Comparison of ENCODE assay signal across 13 cellular contexts in the genomic region with DNA sequence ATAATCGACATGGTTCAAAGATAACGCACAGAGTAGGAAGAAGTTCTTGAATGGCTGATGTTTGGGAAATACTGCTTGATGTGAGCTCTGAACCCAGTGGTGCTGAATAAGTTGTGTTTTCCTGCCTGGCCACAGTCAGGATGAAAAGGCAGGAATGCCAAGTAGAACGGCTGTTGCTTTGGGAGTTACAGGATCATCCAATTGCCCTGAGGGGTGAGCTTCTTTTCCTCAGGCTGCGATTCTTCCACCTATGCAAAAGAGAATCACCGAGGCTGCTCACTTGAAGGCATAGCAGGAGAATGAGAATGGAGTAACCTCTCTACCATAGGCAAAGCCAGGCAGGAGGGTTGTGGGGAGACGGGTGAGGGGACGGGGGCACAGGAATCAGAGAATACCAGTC. TPM values are rescaled to one million over a fixed set of nuclear protein-coding genes. Genes with fewer than 3 reads are reported as not detected.
A peak's percentile ranks its signal among the peaks of the same experiment; 100 is the strongest.
DNase-seq lines count a peak whose midpoint lies in the region; ATAC-seq and TF ChIP-seq lines count a peak whose summit lies in the region.
"Had no signal": no experiment of that assay in that cellular context is flagged by ENCODE, and none has a peak within 500 bp of the region (broad histone marks: within the 10 kb centered on the region; RNA-seq: fewer than 3 reads in every experiment).

No MANE protein-coding gene starts in this region.

- peak overlapping the region; percentile 84 for H3K27ac Mint-ChIP-seq in activated naive CD4-positive, alpha-beta T cell treated with anti-CD3 and anti-CD28 coated beads, Interleukin-2, amount 10 ng/mL, durations not matched to agents 7 days and 5 days
- H3K27ac Mint-ChIP-seq in activated naive CD4-positive, alpha-beta T cell treated with anti-CD3 and anti-CD28 coated beads, Interleukin-2, amount 50 U/mL, for 72 hours: peak overlapping the region in 1 of 2 donors; percentile 52
- H3K27ac Mint-ChIP-seq in glutamatergic neuron (ENCODE audit: unreplicated experiment) (peak overlapping the region; percentile 85), type B pancreatic cell (peak overlapping the region; percentile 63)
- H3K27ac Mint-ChIP-seq in stimulated activated naive CD8-positive, alpha-beta T cell treated with anti-CD3 and anti-CD28 coated beads, Interleukin-15, amount 100 ng/mL, for 72 hours: peak overlapping the region in 1 of 2 donors; percentile 37
- H3K27ac Mint-ChIP-seq in effector memory CD8-positive, alpha-beta T cell: no peak overlapping the region

- CTCF ChIA-PET in activated naive CD4-positive, alpha-beta T cell treated with anti-CD3 and anti-CD28 coated beads, Interleukin-2, amount 10 ng/mL, durations not matched to agents 7 days and 5 days (lab: Charles Lee): interaction anchor here (0.7 to 2.1 kb wide), 3 partner anchors 10 to 99 kb away, joined by 3 to 5 read pairs (median 3); no protein-coding TSS in a partner anchor

- TF ChIP-seq CTCF in glutamatergic neuron (IDR thresholded peaks at IDR 0.05; ENCODE audit: partially characterized antibody, unreplicated experiment) (no peak), type B pancreatic cell (conservative IDR thresholded peaks at IDR 0.05) (no peak)

- DNase-seq in activated naive CD4-positive, alpha-beta T cell treated with anti-CD3 and anti-CD28 coated beads, Interleukin-2, amount 10 ng/mL, durations not matched to agents 7 days and 5 days: no peak
- no peak for DNase-seq in activated naive CD4-positive, alpha-beta T cell treated with anti-CD3 and anti-CD28 coated beads, Interleukin-2, amount 50 U/mL, for 72 hours (ENCODE audit: low spot score in 2 of 2)
- DNase-seq in NCI-H82 (lab: John Stamatoyannopoulos, UW) (peak; percentile 84), glutamatergic neuron (no peak), type B pancreatic cell (ENCODE audit: extremely low spot score, unreplicated experiment) (no peak), C1 segment of cervical spinal cord (lab: John Stamatoyannopoulos, UW) (no peak)
- DNase-seq in stimulated activated naive CD8-positive, alpha-beta T cell treated with anti-CD3 and anti-CD28 coated beads, Interleukin-15, amount 100 ng/mL, for 72 hours: no peak
- DNase-seq in effector memory CD8-positive, alpha-beta T cell: no peak
- DNase-seq: activated CD8-positive, alpha-beta memory T cell treated with anti-CD3 and anti-CD28 coated beads, Interleukin-2, amount 50 U/mL, for 4 hours; activated naive CD4-positive, alpha-beta T cell treated with Interleukin-2 at 50 U/mL for 16 hours; effector CD4-positive, alpha-beta T cell; stimulated activated CD4-positive, alpha-beta T cell treated with anti-CD3 and anti-CD28 coated beads, Interleukin-4, amount 100 ng/mL, for 1 hour; thyroid gland had no signal

- ATAC-seq in activated naive CD4-positive, alpha-beta T cell treated with anti-CD3 and anti-CD28 coated beads, Interleukin-2, amount 50 U/mL, for 72 hours: no peak
- ATAC-seq in stimulated activated naive CD8-positive, alpha-beta T cell treated with anti-CD3 and anti-CD28 coated beads, Interleukin-15, amount 100 ng/mL, for 72 hours: no peak
- ATAC-seq in effector memory CD8-positive, alpha-beta T cell (replicated peaks): no peak

- no peaks in the 10 kb centered on the region for H3K9me3 Mint-ChIP-seq in activated naive CD4-positive, alpha-beta T cell treated with anti-CD3 and anti-CD28 coated beads, Interleukin-2, amount 10 ng/mL, durations not matched to agents 7 days and 5 days
- H3K9me3 Mint-ChIP-seq in activated naive CD4-positive, alpha-beta T cell treated with anti-CD3 and anti-CD28 coated beads, Interleukin-2, amount 50 U/mL, for 72 hours: no peaks in the 10 kb centered on the region
- peaks cover 16% of the 10 kb centered on the region for H3K9me3 Mint-ChIP-seq in glutamatergic neuron (ENCODE audit: unreplicated experiment)
- H3K9me3 Mint-ChIP-seq in type B pancreatic cell: no peaks in the 10 kb centered on the region
- H3K9me3 Mint-ChIP-seq in stimulated activated naive CD8-positive, alpha-beta T cell treated with anti-CD3 and anti-CD28 coated beads, Interleukin-15, amount 100 ng/mL, for 72 hours: no peaks in the 10 kb centered on the region
- H3K9me3 Mint-ChIP-seq in effector memory CD8-positive, alpha-beta T cell: no peaks in the 10 kb centered on the region

- H3K4me3 Mint-ChIP-seq in activated naive CD4-positive, alpha-beta T cell treated with anti-CD3 and anti-CD28 coated beads, Interleukin-2, amount 10 ng/mL, durations not matched to agents 7 days and 5 days: no peak overlapping the region
- H3K4me3 Mint-ChIP-seq in glutamatergic neuron (ENCODE audit: unreplicated experiment) (peak overlapping the region; percentile 30), type B pancreatic cell (no peak overlapping the region)
- H3K4me3 Mint-ChIP-seq in stimulated activated naive CD8-positive, alpha-beta T cell treated with anti-CD3 and anti-CD28 coated beads, Interleukin-15, amount 100 ng/mL, for 72 hours: no peak overlapping the region
- no peak overlapping the region for H3K4me3 Mint-ChIP-seq in effector memory CD8-positive, alpha-beta T cell

- H3K36me3 Mint-ChIP-seq in activated naive CD4-positive, alpha-beta T cell treated with anti-CD3 and anti-CD28 coated beads, Interleukin-2, amount 10 ng/mL, durations not matched to agents 7 days and 5 days: no peaks in the 10 kb centered on the region
- H3K36me3 Mint-ChIP-seq in activated naive CD4-positive, alpha-beta T cell treated with anti-CD3 and anti-CD28 coated beads, Interleukin-2, amount 50 U/mL, for 72 hours: no peaks in the 10 kb centered on the region
- H3K36me3 Mint-ChIP-seq in glutamatergic neuron (ENCODE audit: unreplicated experiment): no peaks in the 10 kb centered on the region
- no peaks in the 10 kb centered on the region for H3K36me3 Mint-ChIP-seq in type B pancreatic cell
- no peaks in the 10 kb centered on the region for H3K36me3 Mint-ChIP-seq in effector memory CD8-positive, alpha-beta T cell (ENCODE audit: insufficient read depth)

- H3K4me1 Mint-ChIP-seq in activated naive CD4-positive, alpha-beta T cell treated with anti-CD3 and anti-CD28 coated beads, Interleukin-2, amount 10 ng/mL, durations not matched to agents 7 days and 5 days: peaks cover 16% of the 10 kb centered on the region
- H3K4me1 Mint-ChIP-seq in glutamatergic neuron (ENCODE audit: low read depth, unreplicated experiment) (peaks cover 39% of the 10 kb centered on the region), type B pancreatic cell (ENCODE audit: unreplicated experiment) (peaks cover 28% of the 10 kb centered on the region)
- H3K4me1 Mint-ChIP-seq in stimulated activated naive CD8-positive, alpha-beta T cell treated with anti-CD3 and anti-CD28 coated beads, Interleukin-15, amount 100 ng/mL, for 72 hours: peaks cover 18% of the 10 kb centered on the region
- H3K4me1 Mint-ChIP-seq in effector memory CD8-positive, alpha-beta T cell (ENCODE audit: low read depth in 2 of 2): peaks cover 0 to 5% of the 10 kb centered on the region in 2 donors

- peaks cover 48% of the 10 kb centered on the region for H3K27me3 Mint-ChIP-seq in activated naive CD4-positive, alpha-beta T cell treated with anti-CD3 and anti-CD28 coated beads, Interleukin-2, amount 10 ng/mL, durations not matched to agents 7 days and 5 days
- H3K27me3 Mint-ChIP-seq in glutamatergic neuron (ENCODE audit: unreplicated experiment): peaks cover 17% of the 10 kb centered on the region
- H3K27me3 Mint-ChIP-seq in type B pancreatic cell: peaks cover 6% of the 10 kb centered on the region
- no peaks in the 10 kb centered on the region for H3K27me3 Mint-ChIP-seq in stimulated activated naive CD8-positive, alpha-beta T cell treated with anti-CD3 and anti-CD28 coated beads, Interleukin-15, amount 100 ng/mL, for 72 hours
- H3K27me3 Mint-ChIP-seq in effector memory CD8-positive, alpha-beta T cell: peaks cover 12 to 54% of the 10 kb centered on the region in 2 donors

RNA-seq across cellular contexts. Expression of a gene that starts 14.4 kb away (rescaled TPM):
- total RNA-seq in activated naive CD4-positive, alpha-beta T cell treated with anti-CD3 and anti-CD28 coated beads, Interleukin-2, amount 50 U/mL, for 72 hours: 10 to 100 TPM in 1 of 2 donors, under 1 TPM in 1; 0.14 to 11.6 TPM
- total RNA-seq in glutamatergic neuron (ENCODE audit: unreplicated experiment) (208 TPM), type B pancreatic cell (ENCODE audit: low replicate concordance) (121 and 252 TPM in 2 replicates)

Comparison
In these comparisons a context has a peak if more than half of its experiments do, and no peak if none do; other contexts are left out.
1. H3K27ac Mint-ChIP-seq: peak in activated naive CD4-positive, alpha-beta T cell treated with anti-CD3 and anti-CD28 coated beads, Interleukin-2, amount 10 ng/mL, durations not matched to agents 7 days and 5 days (single experiment), glutamatergic neuron (single experiment) and type B pancreatic cell (single experiment); none in effector memory CD8-positive, alpha-beta T cell (0 of 2).